In the genomic region with DNA sequence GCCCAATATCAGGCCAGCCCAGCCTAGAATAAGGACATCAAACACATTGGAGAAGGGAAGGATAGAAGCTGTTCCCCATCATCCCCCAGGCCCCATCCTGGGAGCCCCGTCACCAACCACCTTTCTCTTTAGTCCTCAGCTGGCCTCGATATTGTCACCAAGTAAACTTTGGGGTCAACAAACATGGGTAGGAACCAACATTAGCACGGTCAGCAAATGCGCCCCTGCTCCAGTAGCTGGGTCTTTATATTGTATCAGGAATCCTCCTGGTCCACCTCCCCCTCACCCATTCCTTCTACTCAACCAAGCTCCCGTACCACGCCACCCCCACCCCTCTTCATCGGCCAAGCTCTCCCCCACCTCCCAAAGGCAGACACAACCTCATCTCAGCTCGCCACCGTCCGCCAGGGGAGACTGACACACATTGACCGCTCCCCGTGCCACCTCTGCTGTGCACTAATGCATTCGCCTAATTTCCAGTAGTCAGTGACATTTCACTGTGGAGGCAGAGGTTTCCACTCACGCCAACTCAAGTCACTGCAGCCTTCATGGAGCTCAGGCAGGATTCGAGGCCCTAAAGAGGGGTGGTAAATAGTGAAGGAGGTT, we compare ENCODE assay signal across 2 cellular contexts.
A peak's percentile ranks its signal among the peaks of the same experiment; 100 is the strongest.
TF ChIP-seq lines count a peak whose summit lies in the region.

No MANE protein-coding gene starts in this region.

TF ChIP-seq in K562, 482 proteins besides CTCF, POLR2A, EP300 and RAD21:
- TF ChIP-seq ZNF316 (IDR thresholded peaks at IDR 0.05) (peak; percentile 29; the same call in 1 of the 2 replicates), RBM34 (IDR thresholded peaks at IDR 0.05; ENCODE audit: borderline replicate concordance, insufficient read depth, low read length) (no peak), ZNF384 (IDR thresholded peaks at IDR 0.05; ENCODE audit: low read depth, low read length) (no peak)
- TF ChIP-seq, protein P1, sequence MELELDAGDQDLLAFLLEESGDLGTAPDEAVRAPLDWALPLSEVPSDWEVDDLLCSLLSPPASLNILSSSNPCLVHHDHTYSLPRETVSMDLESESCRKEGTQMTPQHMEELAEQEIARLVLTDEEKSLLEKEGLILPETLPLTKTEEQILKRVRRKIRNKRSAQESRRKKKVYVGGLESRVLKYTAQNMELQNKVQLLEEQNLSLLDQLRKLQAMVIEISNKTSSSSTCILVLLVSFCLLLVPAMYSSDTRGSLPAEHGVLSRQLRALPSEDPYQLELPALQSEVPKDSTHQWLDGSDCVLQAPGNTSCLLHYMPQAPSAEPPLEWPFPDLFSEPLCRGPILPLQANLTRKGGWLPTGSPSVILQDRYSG (tag; conservative IDR thresholded peaks at IDR 0.05; ENCODE audit: low read depth), result no peak

TF ChIP-seq in SK-N-SH treated with all-trans-retinoic acid at 6 μM for 48 hours, 23 proteins besides CTCF, POLR2A, EP300 and RAD21:
- TF ChIP-seq ISL1 (CRISPR knock-in tag; IDR thresholded peaks at IDR 0.05), result no peak
TF ChIP-seq in SK-N-SH treated with all-trans-retinoic acid at 6 μM for 48 hours: peak in this region for 0.
